ENCODE assay signal across 8 cellular contexts in genomic region chr20:23363257-23363649, GRCh38. TPM values are rescaled to one million over a fixed set of nuclear protein-coding genes. Genes with fewer than 3 reads are reported as not detected.
DNase-seq lines count a peak whose midpoint lies in the region; ATAC-seq and TF ChIP-seq lines count a peak whose summit lies in the region.

No MANE protein-coding gene starts in this region.

- peaks cover 31% of the 10 kb centered on the region; the same call in 1 of the 2 replicates for H4K20me1 ChIP-seq in Karpas-422 (ENCODE audit: insufficient read depth, low read depth, low read length)

- no peak for DNase-seq in AG10803 (ENCODE audit: low read depth)
- DNase-seq in Karpas-422, result peak; percentile 79
- DNase-seq in chondrocyte (ENCODE audit: low spot score), result no peak
- no peak for DNase-seq in nucleus accumbens (lab: John Stamatoyannopoulos, UW)
- no peak for DNase-seq in NCI-H1694 (lab: John Stamatoyannopoulos, UW)

- H3K4me1 ChIP-seq in Karpas-422 (ENCODE audit: low read length) (peaks cover 63% of the 10 kb centered on the region), muscle layer of colon (ENCODE audit: insufficient read depth, low read length) (peaks cover 46% of the 10 kb centered on the region)

- no peak for ATAC-seq in GM18867 (IDR thresholded peaks at IDR 0.05; ENCODE audit: unreplicated experiment)
- no peak for ATAC-seq in GM21737 (IDR thresholded peaks at IDR 0.05; ENCODE audit: unreplicated experiment)

- H3K27me3 Mint-ChIP-seq in chondrocyte (ENCODE audit: low read depth), result no peaks in the 10 kb centered on the region

- H3K9me2 ChIP-seq in Karpas-422 (replicated peaks; ENCODE audit: insufficient read depth, low read length), result no peaks in the 10 kb centered on the region

- H3K27ac ChIP-seq in Karpas-422 (ENCODE audit: low read length) (peak overlapping the region; percentile 78), muscle layer of colon (ENCODE audit: low read depth, low read length) (no peak overlapping the region)

- H3K79me2 ChIP-seq in Karpas-422 (ENCODE audit: low read length), result peaks cover 72% of the 10 kb centered on the region

- peaks cover 8% of the 10 kb centered on the region for H3K36me3 Mint-ChIP-seq in chondrocyte (ENCODE audit: low read depth)

- no peaks in the 10 kb centered on the region for H3K9me3 Mint-ChIP-seq in chondrocyte (ENCODE audit: low read depth)

- H3K4me3 ChIP-seq in AG10803 (ENCODE audit: low read length) (peak overlapping the region; percentile 77), Karpas-422 (ENCODE audit: low read length) (peak overlapping the region; percentile 88), muscle layer of colon (ENCODE audit: low read depth in 1 of 2, low read length in 2 of 2) (peak overlapping the region in 1 of 2 donors; percentile 68)

- peak overlapping the region; percentile 99 for H3K27ac Mint-ChIP-seq in chondrocyte (ENCODE audit: unreplicated experiment)

- TF ChIP-seq CTCF in AG10803 (conservative IDR thresholded peaks at IDR 0.05; ENCODE audit: low read length) (no peak), chondrocyte (IDR thresholded peaks at IDR 0.05) (no peak)

- peak overlapping the region; percentile 92 for H3K4me3 Mint-ChIP-seq in chondrocyte (ENCODE audit: unreplicated experiment)

- H3K4me2 ChIP-seq in Karpas-422 (ENCODE audit: low read depth, low read length, poor library complexity, severe bottlenecking), result peak overlapping the region; percentile 87

- H3K4me1 Mint-ChIP-seq in chondrocyte (ENCODE audit: low read depth), result peaks cover 61% of the 10 kb centered on the region

- no peaks in the 10 kb centered on the region for H3K9me3 ChIP-seq in Karpas-422 (ENCODE audit: low read length)
- H3K9me3 ChIP-seq in muscle layer of colon (ENCODE audit: low read length), result no peaks in the 10 kb centered on the region

- H3K27me3 ChIP-seq in Karpas-422 (ENCODE audit: low read length), result no peaks in the 10 kb centered on the region
- H3K27me3 ChIP-seq in muscle layer of colon (ENCODE audit: control insufficient read depth in 1 of 2, insufficient read depth in 2 of 2, low read length in 2 of 2), result no peaks in the 10 kb centered on the region

- H3K36me3 ChIP-seq in Karpas-422 (ENCODE audit: insufficient read depth, low read length) (peaks cover 26% of the 10 kb centered on the region), muscle layer of colon (ENCODE audit: insufficient read depth, low read length) (peaks cover 12% of the 10 kb centered on the region)

- no peak overlapping the region for H2AFZ ChIP-seq in Karpas-422 (ENCODE audit: low read length)

- H3K9ac ChIP-seq in Karpas-422 (ENCODE audit: low read length) (peak overlapping the region; percentile 80), muscle layer of colon (ENCODE audit: low read length) (peak overlapping the region; percentile 58)

RNA-seq across cellular contexts. Expression of gene GZF1, which starts 1.3 kb away (rescaled TPM):
- total RNA-seq in Karpas-422 (2014; rRNA removed; shearing (Covaris generic); ENCODE audit: low replicate concordance), result 13.9 and 41.4 TPM in 2 replicates
- 10.7 to 14.6 TPM (median 11.4 TPM) in 3 replicates for total RNA-seq in chondrocyte

RNA-seq across cellular contexts. Expression of gene NXT1, which starts 12.7 kb away (rescaled TPM):
- 36.9 and 51.1 TPM in 2 replicates for total RNA-seq in Karpas-422 (2014; rRNA removed; shearing (Covaris generic); ENCODE audit: low replicate concordance)
- total RNA-seq in chondrocyte, result 16.9 to 18.2 TPM (median 18.1 TPM) in 3 replicates

RNA-seq across cellular contexts. Expression of gene NAPB, which starts 58.0 kb away (rescaled TPM):
- 32.6 and 35.1 TPM in 2 replicates for total RNA-seq in Karpas-422 (2014; rRNA removed; shearing (Covaris generic); ENCODE audit: low replicate concordance)
- total RNA-seq in chondrocyte, result 7.5 to 10.6 TPM (median 8.1 TPM) in 3 replicates
